8 cellular contexts compared by ENCODE assay signal in genomic region chrX:23907106-23907495, GRCh38.
DNase-seq lines count a peak whose midpoint lies in the region; TF ChIP-seq lines count a peak whose summit lies in the region.

No MANE protein-coding gene starts in this region.

- peaks cover 0 to 10% of the 10 kb centered on the region in 2 donors for H3K27me3 ChIP-seq in muscle layer of colon (ENCODE audit: control insufficient read depth in 1 of 2, insufficient read depth in 2 of 2, low read length in 2 of 2)

- no peak for TF ChIP-seq CTCF in coronary artery (IDR thresholded peaks at IDR 0.05)

- peaks cover 7% of the 10 kb centered on the region for H3K4me1 ChIP-seq in muscle layer of colon (ENCODE audit: insufficient read depth, low read length)

- H3K36me3 ChIP-seq in muscle layer of colon (ENCODE audit: insufficient read depth, low read length) = no peaks in the 10 kb centered on the region

- DNase-seq in NCI-H2171 treated with DMSO at 0.1 percent for 48 hours (lab: John Stamatoyannopoulos, UW) (peak; percentile 40), NCI-H2171 (lab: John Stamatoyannopoulos, UW) (no peak), NCI-H524 (lab: John Stamatoyannopoulos, UW) (peak; percentile 44 to 70), coronary artery (ENCODE audit: low spot score) (no peak), OCI-M2 (lab: John Stamatoyannopoulos, UW; ENCODE audit: unreplicated experiment) (no peak), SW 1271 (lab: John Stamatoyannopoulos, UW) (no peak), foreskin melanocyte (no peak)

- no peaks in the 10 kb centered on the region for H3K9me3 ChIP-seq in muscle layer of colon (ENCODE audit: low read length)

- peak overlapping the region; percentile 67 for H3K9ac ChIP-seq in muscle layer of colon (ENCODE audit: low read length)

- peak overlapping the region; percentile 66 to 90 for H3K27ac ChIP-seq in coronary artery
- H3K27ac ChIP-seq in muscle layer of colon (ENCODE audit: low read depth, low read length) = peak overlapping the region; percentile 59

- H3K4me3 ChIP-seq in coronary artery (peak overlapping the region; percentile 73), muscle layer of colon (ENCODE audit: low read depth in 1 of 2, low read length in 2 of 2) (peak overlapping the region; percentile 57 to 60)

Comparison
In these comparisons a context has a peak if more than half of its experiments do, and no peak if none do; other contexts are left out.
1. DNase-seq: peak in NCI-H2171 treated with DMSO at 0.1 percent for 48 hours (single experiment) and NCI-H524 (2 of 2); none in NCI-H2171 (single experiment), coronary artery (single experiment), OCI-M2 (single experiment), SW 1271 (0 of 2) and foreskin melanocyte (single experiment).